In the genomic region with DNA sequence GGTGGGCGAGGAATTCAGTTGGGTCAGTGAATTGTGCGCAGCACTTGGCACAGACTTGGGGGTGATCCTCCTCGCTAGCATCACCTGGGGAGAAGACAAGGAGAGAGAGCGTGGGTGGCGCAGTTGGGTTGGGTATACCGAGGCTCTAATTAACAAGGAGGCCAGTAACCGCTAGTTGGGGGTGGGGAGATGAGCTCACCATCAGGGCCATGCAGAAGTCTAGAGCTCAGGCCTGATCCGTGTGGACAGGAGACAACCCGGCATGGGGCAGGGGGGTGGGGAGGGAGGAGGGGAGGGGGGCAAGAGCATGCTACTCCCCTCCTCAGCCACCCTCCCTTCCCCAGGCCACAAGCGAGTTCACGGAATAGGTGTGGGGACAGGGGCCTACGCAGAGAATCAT, we compare ENCODE assay signal across 9 cellular contexts. TPM values are rescaled to one million over a fixed set of nuclear protein-coding genes. Genes with fewer than 3 reads are reported as not detected.
DNase-seq lines count a peak whose midpoint lies in the region; ATAC-seq and TF ChIP-seq lines count a peak whose summit lies in the region.
"Had no signal": no experiment of that assay in that cellular context is flagged by ENCODE, and none has a peak within 500 bp of the region (broad histone marks: within the 10 kb centered on the region; RNA-seq: fewer than 3 reads in every experiment).

No MANE protein-coding gene starts in this region.

- no peaks in the 10 kb centered on the region for H3K79me2 ChIP-seq in OCI-LY1 (ENCODE audit: insufficient read depth, low read length)

- H3K27me3 Mint-ChIP-seq in endothelial cell (ENCODE audit: unreplicated experiment) = peaks cover 2% of the 10 kb centered on the region
- H3K27me3 Mint-ChIP-seq in nephron progenitor cell (ENCODE audit: low read depth, poor library complexity) = no peaks in the 10 kb centered on the region

- H3F3A ChIP-seq in OCI-LY1 (ENCODE audit: insufficient read depth, low read length) = no peaks in the 10 kb centered on the region

- no peak overlapping the region for H2AFZ ChIP-seq in OCI-LY1 (ENCODE audit: low read length)

- peak overlapping the region; percentile 93 for H3K27ac Mint-ChIP-seq in endothelial cell (ENCODE audit: unreplicated experiment)
- peak overlapping the region; percentile 86 for H3K27ac Mint-ChIP-seq in nephron progenitor cell

- H3K36me3 Mint-ChIP-seq in endothelial cell (ENCODE audit: low read depth, unreplicated experiment) (peaks cover 22% of the 10 kb centered on the region), nephron progenitor cell (ENCODE audit: low read depth) (peaks cover 50% of the 10 kb centered on the region)

- no peak overlapping the region for H3K27ac ChIP-seq in OCI-LY1 (ENCODE audit: low read depth, low read length, poor library complexity, severe bottlenecking)

- H3K4me3 ChIP-seq in OCI-LY1 (ENCODE audit: low read depth, low read length, poor library complexity, severe bottlenecking) = peak overlapping the region; percentile 56

- TF ChIP-seq CTCF in OCI-LY1 (IDR thresholded peaks at IDR 0.05; ENCODE audit: low read length) (no peak), endothelial cell (IDR thresholded peaks at IDR 0.05; ENCODE audit: unreplicated experiment) (no peak), nephron progenitor cell (IDR thresholded peaks at IDR 0.05) (no peak)

- H3K9me2 ChIP-seq in OCI-LY1 (ENCODE audit: low read depth, low read length) = no peaks in the 10 kb centered on the region

- H3K9me3 Mint-ChIP-seq in endothelial cell (ENCODE audit: unreplicated experiment) (no peaks in the 10 kb centered on the region), nephron progenitor cell (no peaks in the 10 kb centered on the region)

- no peak overlapping the region; the same call in 1 of the 2 replicates for H3K9ac ChIP-seq in OCI-LY1 (ENCODE audit: low read length)

- no peaks in the 10 kb centered on the region; the same call in 1 of the 2 replicates for H3K27me3 ChIP-seq in OCI-LY1 (ENCODE audit: insufficient read depth, low read length)

- no peaks in the 10 kb centered on the region for H4K20me1 ChIP-seq in OCI-LY1 (ENCODE audit: insufficient read depth, low read length)

- H3K36me3 ChIP-seq in OCI-LY1 (ENCODE audit: insufficient read depth, low read length) = no peaks in the 10 kb centered on the region

- ATAC-seq in GM21576 (IDR thresholded peaks at IDR 0.05; ENCODE audit: unreplicated experiment) (no peak), HG03342 (IDR thresholded peaks at IDR 0.05; ENCODE audit: unreplicated experiment) (no peak), GM21360 (IDR thresholded peaks at IDR 0.05; ENCODE audit: unreplicated experiment) (no peak)

- H3K9me3 ChIP-seq in OCI-LY1 (ENCODE audit: low read length) = no peaks in the 10 kb centered on the region

- H3K4me1 ChIP-seq in OCI-LY1 (ENCODE audit: insufficient read depth, low read length, severe bottlenecking) = peaks cover 17% of the 10 kb centered on the region

- peak overlapping the region; percentile 53 for H3K4me2 ChIP-seq in OCI-LY1 (ENCODE audit: low read length)

- DNase-seq in EL (peak; percentile 15), endothelial cell (ENCODE audit: low spot score) (no peak), nephron progenitor cell (no peak)
- DNase-seq in central memory CD4-positive, alpha-beta T cell = no peak

- peaks cover 23% of the 10 kb centered on the region for H3K4me1 Mint-ChIP-seq in endothelial cell (ENCODE audit: unreplicated experiment)
- peaks cover 82% of the 10 kb centered on the region for H3K4me1 Mint-ChIP-seq in nephron progenitor cell

- H3K4me3 Mint-ChIP-seq in endothelial cell (ENCODE audit: unreplicated experiment) = peak overlapping the region; percentile 95
- peak overlapping the region; percentile 96 for H3K4me3 Mint-ChIP-seq in nephron progenitor cell

RNA-seq across cellular contexts. Expression of a gene that starts 0.6 kb away (rescaled TPM):
- total RNA-seq in endothelial cell (ENCODE audit: unreplicated experiment) = 38.4 TPM

RNA-seq across cellular contexts. Expression of a gene that starts 14.4 kb away (rescaled TPM):
- 46.1 TPM for total RNA-seq in endothelial cell (ENCODE audit: unreplicated experiment)

RNA-seq across cellular contexts. Expression of a gene that starts 48.6 kb away (rescaled TPM):
- total RNA-seq in endothelial cell (ENCODE audit: unreplicated experiment) = 70.8 TPM

RNA-seq across cellular contexts. Expression of a gene that starts 48.8 kb away (rescaled TPM):
- 25.0 TPM for total RNA-seq in endothelial cell (ENCODE audit: unreplicated experiment)

RNA-seq across cellular contexts. Expression of a gene that starts 54.3 kb away (rescaled TPM):
- total RNA-seq in endothelial cell (ENCODE audit: unreplicated experiment) = not detected
- total RNA-seq: RPMI7951 had no signal
